17 cellular contexts compared by ENCODE assay signal in genomic region chrX:10042055-10042454, GRCh38.
DNase-seq lines count a peak whose midpoint lies in the region; ATAC-seq, FAIRE-seq and TF ChIP-seq lines count a peak whose summit lies in the region.
"Had no signal": no experiment of that assay in that cellular context is flagged by ENCODE, and none has a peak within 500 bp of the region (broad histone marks: within the 10 kb centered on the region; RNA-seq: fewer than 3 reads in every experiment).

No MANE protein-coding gene starts in this region.

- no peak overlapping the region for H2BK15ac ChIP-seq in H1 (ENCODE audit: low read length)

- no peak overlapping the region for H2AK5ac ChIP-seq in H1 (ENCODE audit: low read depth, low read length)

- no peaks in the 10 kb centered on the region for H3K36me3 ChIP-seq in BLaER1
- H3K36me3 ChIP-seq in HUES64 (ENCODE audit: insufficient read depth, low read length) = no peaks in the 10 kb centered on the region
- no peaks in the 10 kb centered on the region for H3K36me3 ChIP-seq in H1 (ENCODE audit: control insufficient read depth in 2 of 4, insufficient read depth in 4 of 4, low read length in 3 of 4)
- H3K36me3 ChIP-seq: BE2C, HAP-1 had no signal

- H3K27ac ChIP-seq in BLaER1 (no peak overlapping the region; the same call in 1 of the 2 replicates), HUES64 (ENCODE audit: low read depth, low read length) (peak overlapping the region; percentile 72; the same call in 1 of the 2 replicates), H1 (ENCODE audit: low read depth, low read length) (no peak overlapping the region)
- H3K27ac ChIP-seq: GM23248 had no signal

- peaks cover 0 to 35% of the 10 kb centered on the region in 2 experiments; a peak in 2 of 4 replicates for H3K79me2 ChIP-seq in H1 (ENCODE audit: control insufficient read depth in 1 of 2, insufficient read depth in 2 of 2, low read length in 2 of 2)

- no peak overlapping the region for H3K56ac ChIP-seq in H1 (replicated peaks; ENCODE audit: insufficient read length, low read depth, low read length)

- peak overlapping the region; percentile 83 for H2BK120ac ChIP-seq in H1 (replicated peaks; ENCODE audit: low read depth, low read length)

- peaks cover 30% of the 10 kb centered on the region for H3K4me1 ChIP-seq in BLaER1
- H3K4me1 ChIP-seq in HUES64 (ENCODE audit: insufficient read depth, low read length) = peaks cover 22% of the 10 kb centered on the region
- peaks cover 0 to 12% (median 5%) of the 10 kb centered on the region in 4 experiments; a peak in 4 of 7 replicates for H3K4me1 ChIP-seq in H1 (replicated peaks in 1 of 4; ENCODE audit: control insufficient read depth in 3 of 4, insufficient read depth in 4 of 4, low read length in 3 of 4)
- H3K4me1 ChIP-seq: BE2C, HAP-1 had no signal

- H3K27me3 ChIP-seq in BLaER1 (no peaks in the 10 kb centered on the region), HUES64 (ENCODE audit: insufficient read depth, low read length) (no peaks in the 10 kb centered on the region), H1 (replicated peaks in 1 of 4; ENCODE audit: control insufficient read depth in 3 of 4, extremely low read depth in 1 of 4, insufficient read depth in 3 of 4, low read length in 3 of 4) (no peaks in the 10 kb centered on the region)
- H3K27me3 ChIP-seq: BE2C had no signal

- peak overlapping the region; percentile 37 for H4K5ac ChIP-seq in H1 (ENCODE audit: insufficient read length, low read depth, low read length)

- no peak overlapping the region; the same call in 1 of the 2 replicates for H3K9ac ChIP-seq in BLaER1
- no peak overlapping the region for H3K9ac ChIP-seq in HUES64 (ENCODE audit: low read depth, low read length)
- no peak overlapping the region for H3K9ac ChIP-seq in H1 (replicated peaks in 1 of 4; ENCODE audit: extremely low read depth in 1 of 4, low read depth in 3 of 4, low read length in 3 of 4)
- H3K9ac ChIP-seq: GM23248 had no signal

- H4K20me1 ChIP-seq in BLaER1 = 0 out of 2 replicates have a peak, but pooled peaks cover 3% of the 10 kb centered on the region
- peaks cover 0 to 1% of the 10 kb centered on the region in 2 experiments for H4K20me1 ChIP-seq in H1 (replicated peaks in 1 of 2; ENCODE audit: control insufficient read depth in 1 of 2, insufficient read depth in 2 of 2, low read length in 2 of 2)

- H3K4me3 ChIP-seq in BLaER1 (no peak overlapping the region), HUES64 (ENCODE audit: low read length) (no peak overlapping the region), H1 (ENCODE audit: extremely low read depth in 1 of 4, insufficient read depth in 2 of 4, low read depth in 3 of 4, low read length in 4 of 4) (no peak overlapping the region)
- H3K4me3 ChIP-seq: GM23248, HAP-1, K562 had no signal

- no peak for TF ChIP-seq POLR2A in H1 (IDR thresholded peaks at IDR 0.05; ENCODE audit: control extremely low read depth in 1 of 2, low read depth in 2 of 2, low read length in 2 of 2)
- no peak for TF ChIP-seq POLR2A in erythroblast (IDR thresholded peaks at IDR 0.05; ENCODE audit: low read length)

- H3K4ac ChIP-seq in H1 (replicated peaks; ENCODE audit: insufficient read length, low read depth, low read length) = no peak overlapping the region

- no peak overlapping the region for H3K14ac ChIP-seq in H1 (ENCODE audit: insufficient read length)

- H4K91ac ChIP-seq in H1 (replicated peaks; ENCODE audit: insufficient read length, low read length) = peak overlapping the region; percentile 40

- 93% methylated on average over 4 of the region's 4 CpGs for WGBS in HUES64
- WGBS in H1 (ENCODE audit: extremely low coverage in 1 of 2, insufficient coverage in 1 of 2, insufficient read length in 1 of 2, insufficient replicate concordance in 2 of 2, low coverage in 1 of 2, low lambda C conversion rate in 2 of 2, missing lambda C conversion rate in 1 of 2), 2 experiments = 72% methylated on average over 4 of the region's 4 CpGs; no CpG with 5 or more reads in 1 of the 2 experiments

- no peak for TF ChIP-seq CTCF in H1 (IDR thresholded peaks at IDR 0.05; ENCODE audit: control extremely low read depth in 1 of 3, insufficient read depth in 1 of 3, low read depth in 1 of 3, low read length in 3 of 3)

- no peak overlapping the region for H4K8ac ChIP-seq in H1 (ENCODE audit: extremely low read depth, insufficient read depth, low read length)

- TF ChIP-seq EP300 in H1 (IDR thresholded peaks at IDR 0.05; ENCODE audit: borderline replicate concordance in 1 of 2, low read depth in 2 of 2, low read length in 2 of 2) = no peak

- CTCF ChIA-PET in H1 (lab: Charles Lee; ENCODE audit: partially characterized antibody) = interaction anchor here (0.9 to 1.4 kb wide), 3 partner anchors 11 to 85 kb away, joined by 3 to 5 read pairs (median 4); no protein-coding TSS in a partner anchor

- H3K36me3 Mint-ChIP-seq in stimulated activated effector memory CD8-positive, alpha-beta T cell treated with anti-CD3 and anti-CD28 coated beads, Interleukin-12 subunit alpha, Interleukin-12 subunit beta, amount 100 ng/mL, for 72 hours = no peaks in the 10 kb centered on the region
- H3K36me3 Mint-ChIP-seq: CD4-positive, CD25-positive, alpha-beta regulatory T cell had no signal

- no peaks in the 10 kb centered on the region for H3K23me2 ChIP-seq in H1 (ENCODE audit: low read depth, low read length)

- no peak overlapping the region for H3K4me3 Mint-ChIP-seq in stimulated activated effector memory CD8-positive, alpha-beta T cell treated with anti-CD3 and anti-CD28 coated beads, Interleukin-12 subunit alpha, Interleukin-12 subunit beta, amount 100 ng/mL, for 72 hours
- H3K4me3 Mint-ChIP-seq: CD4-positive, CD25-positive, alpha-beta regulatory T cell had no signal

- no peak overlapping the region; the same call in 1 of the 2 replicates for H3K18ac ChIP-seq in H1 (ENCODE audit: extremely low read depth, low read length)

- H2BK12ac ChIP-seq in H1 (ENCODE audit: low read depth, low read length) = peak overlapping the region; percentile 60; the same call in 1 of the 2 replicates

- no peak overlapping the region for H2AFZ ChIP-seq in H1 (ENCODE audit: low read length)
- H2AFZ ChIP-seq: GM23248 had no signal

- H3K4me1 Mint-ChIP-seq in stimulated activated effector memory CD8-positive, alpha-beta T cell treated with anti-CD3 and anti-CD28 coated beads, Interleukin-12 subunit alpha, Interleukin-12 subunit beta, amount 100 ng/mL, for 72 hours = peaks cover 7% of the 10 kb centered on the region

- TF ChIP-seq RAD21 in H1 (IDR thresholded peaks at IDR 0.05 in 1 of 2, conservative IDR thresholded peaks at IDR 0.05 in 1 of 2; ENCODE audit: low read depth in 2 of 2, low read length in 2 of 2) = no peak

- H3K9me3 ChIP-seq in BLaER1 (no peaks in the 10 kb centered on the region), HUES64 (ENCODE audit: insufficient read depth, low read depth, low read length) (no peaks in the 10 kb centered on the region), H1 (ENCODE audit: insufficient read depth in 2 of 2, low read depth in 1 of 2, low read length in 1 of 2) (no peaks in the 10 kb centered on the region)
- H3K9me3 ChIP-seq: BE2C, HAP-1 had no signal

- no peak for FAIRE-seq in H1 (lab: Jason Lieb, UNC)
- FAIRE-seq: A204.1, HTR-8/SVneo, K562 had no signal

- DNase-seq in H1 (ENCODE audit: low read depth in 1 of 2, low spot score in 2 of 2) (no peak), 8988T (no peak), midbrain (lab: John Stamatoyannopoulos, UW) (no peak), erythroblast (lab: John Stamatoyannopoulos, UW) (no peak), mesenteric fat pad (ENCODE audit: low spot score) (no peak)
- DNase-seq in stimulated activated effector memory CD8-positive, alpha-beta T cell treated with anti-CD3 and anti-CD28 coated beads, Interleukin-12 subunit alpha, Interleukin-12 subunit beta, amount 100 ng/mL, for 72 hours (ENCODE audit: low spot score in 2 of 2) = no peak
- DNase-seq: BE2C; CD4-positive, CD25-positive, alpha-beta regulatory T cell; DMS53; GF-D8 had no signal

- peak overlapping the region; percentile 50 for H3K27ac Mint-ChIP-seq in stimulated activated effector memory CD8-positive, alpha-beta T cell treated with anti-CD3 and anti-CD28 coated beads, Interleukin-12 subunit alpha, Interleukin-12 subunit beta, amount 100 ng/mL, for 72 hours
- H3K27ac Mint-ChIP-seq: CD4-positive, CD25-positive, alpha-beta regulatory T cell had no signal

- peak overlapping the region; percentile 22; the same call in 1 of the 2 replicates for H2BK5ac ChIP-seq in H1 (ENCODE audit: low read depth, low read length)

- POLR2A ChIA-PET in H1 (lab: Charles Lee; ENCODE audit: partially characterized antibody) = interaction anchor here (1.5 to 2.9 kb wide), 4 partner anchors 11 to 25 kb away, joined by 3 to 12 read pairs (median 8); no protein-coding TSS in a partner anchor

- H3K4me2 ChIP-seq in BLaER1 (peak overlapping the region; percentile 60), H1 (ENCODE audit: insufficient read depth in 1 of 2, low read depth in 2 of 2, low read length in 2 of 2) (no peak overlapping the region)

- no peaks in the 10 kb centered on the region for H3K79me1 ChIP-seq in H1 (ENCODE audit: low read depth, low read length)

- no peak for ATAC-seq in stimulated activated effector memory CD8-positive, alpha-beta T cell treated with anti-CD3 and anti-CD28 coated beads, Interleukin-12 subunit alpha, Interleukin-12 subunit beta, amount 100 ng/mL, for 72 hours
- ATAC-seq: K562 had no signal

- no peak overlapping the region for H2BK20ac ChIP-seq in H1 (ENCODE audit: low read length)

- no peak overlapping the region for H3K23ac ChIP-seq in H1 (ENCODE audit: insufficient read length)

- H3K9me3 Mint-ChIP-seq in stimulated activated effector memory CD8-positive, alpha-beta T cell treated with anti-CD3 and anti-CD28 coated beads, Interleukin-12 subunit alpha, Interleukin-12 subunit beta, amount 100 ng/mL, for 72 hours = no peaks in the 10 kb centered on the region
- H3K9me3 Mint-ChIP-seq: CD4-positive, CD25-positive, alpha-beta regulatory T cell had no signal

TF ChIP-seq in H1, 55 proteins besides CTCF, POLR2A, EP300 and RAD21 (continues in another document):
- no peak for TF ChIP-seq RFX5 (IDR thresholded peaks at IDR 0.05; ENCODE audit: borderline replicate concordance, low read depth, low read length)
- TF ChIP-seq, protein P1, sequence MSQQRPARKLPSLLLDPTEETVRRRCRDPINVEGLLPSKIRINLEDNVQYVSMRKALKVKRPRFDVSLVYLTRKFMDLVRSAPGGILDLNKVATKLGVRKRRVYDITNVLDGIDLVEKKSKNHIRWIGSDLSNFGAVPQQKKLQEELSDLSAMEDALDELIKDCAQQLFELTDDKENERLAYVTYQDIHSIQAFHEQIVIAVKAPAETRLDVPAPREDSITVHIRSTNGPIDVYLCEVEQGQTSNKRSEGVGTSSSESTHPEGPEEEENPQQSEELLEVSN (IDR thresholded peaks at IDR 0.05) = no peak
- no peak for TF ChIP-seq RBBP5 (IDR thresholded peaks at IDR 0.05; ENCODE audit: borderline replicate concordance, low read depth, low read length)
- TF ChIP-seq MAFK (IDR thresholded peaks at IDR 0.05; ENCODE audit: low read depth, low read length) = no peak
- TF ChIP-seq YY1 (IDR thresholded peaks at IDR 0.05; ENCODE audit: low read depth, low read length) = no peak
- no peak for TF ChIP-seq SP1 (IDR thresholded peaks at IDR 0.05; ENCODE audit: low read depth, low read length)
- TF ChIP-seq FOSL1 (IDR thresholded peaks at IDR 0.05; ENCODE audit: insufficient read depth, low read depth, low read length) = no peak
- TF ChIP-seq SIX5 (IDR thresholded peaks at IDR 0.05; ENCODE audit: low read depth, low read length) = no peak
- TF ChIP-seq SUZ12 (IDR thresholded peaks at IDR 0.05; ENCODE audit: low read length) = no peak
